9 cellular contexts compared by ENCODE assay signal in genomic region chr7:5643280-5643679, GRCh38. TPM values are rescaled to one million over a fixed set of nuclear protein-coding genes. Genes with fewer than 3 reads are reported as not detected.
A peak's percentile ranks its signal among the peaks of the same experiment; 100 is the strongest.
DNase-seq lines count a peak whose midpoint lies in the region; ATAC-seq and TF ChIP-seq lines count a peak whose summit lies in the region.
"Had no signal": no experiment of that assay in that cellular context is flagged by ENCODE, and none has a peak within 500 bp of the region (broad histone marks: within the 10 kb centered on the region; RNA-seq: fewer than 3 reads in every experiment).

No MANE protein-coding gene starts in this region.

- CTCF ChIA-PET in GM10248 (lab: Yijun Ruan, JAX) = interaction anchor here (1.2 to 2.1 kb wide), 2 partner anchors 22 to 37 kb away, joined by 3 to 10 read pairs; no protein-coding TSS in a partner anchor

- TF ChIP-seq CTCF in RWPE2 (IDR thresholded peaks at IDR 0.05; ENCODE audit: poor library complexity, severe bottlenecking) = no peak
- TF ChIP-seq CTCF in cardiac fibroblast (IDR thresholded peaks at IDR 0.05; ENCODE audit: low read depth, low read length) = no peak
- TF ChIP-seq CTCF in mesothelial cell of epicardium (IDR thresholded peaks at IDR 0.05; ENCODE audit: unreplicated experiment) = no peak
- no peak for TF ChIP-seq CTCF in GM10248 (IDR thresholded peaks at IDR 0.05; ENCODE audit: control extremely low read depth, extremely low read depth, low read depth, missing control alignments)

- DNase-seq in CMK (ENCODE audit: low read depth) = peak; percentile 51
- no peak for DNase-seq in RWPE2 (ENCODE audit: low spot score)
- peak; percentile 27 to 32 for DNase-seq in cardiac fibroblast (ENCODE audit: low read depth in 2 of 2)
- DNase-seq in mesothelial cell of epicardium (ENCODE audit: low spot score in 2 of 2, unreplicated experiment in 2 of 2) = no peak
- no peak for DNase-seq in GM10248 (ENCODE audit: extremely low spot score)
- no peak for DNase-seq in middle frontal gyrus (ENCODE audit: extremely low spot score, low spot score)
- no peak for DNase-seq in activated CD4-positive, CD25-positive, alpha-beta regulatory T cell (lab: John Stamatoyannopoulos, UW)
- DNase-seq: NCI-H774 had no signal

- peaks cover 40% of the 10 kb centered on the region for H3K36me3 Mint-ChIP-seq in mesothelial cell of epicardium

- H3K4me1 Mint-ChIP-seq in mesothelial cell of epicardium = peaks cover 19% of the 10 kb centered on the region

- POLR2A ChIA-PET in GM10248 (lab: Yijun Ruan, JAX) = no interaction called here

- H3K9me3 Mint-ChIP-seq in mesothelial cell of epicardium = peaks cover 3% of the 10 kb centered on the region

- peak; percentile 59 for ATAC-seq in RWPE2 (ENCODE audit: low read depth)
- ATAC-seq in HG03135 (IDR thresholded peaks at IDR 0.05; ENCODE audit: unreplicated experiment) = no peak

- peak overlapping the region; percentile 4 for H3K27ac Mint-ChIP-seq in mesothelial cell of epicardium

- no peaks in the 10 kb centered on the region for H3K27me3 ChIP-seq in RWPE2 (ENCODE audit: insufficient read depth, poor library complexity, severe bottlenecking)

- H3K4me3 Mint-ChIP-seq in mesothelial cell of epicardium = no peak overlapping the region

- H3K9me3 ChIP-seq in RWPE2 (ENCODE audit: severe bottlenecking) = peaks cover 11% of the 10 kb centered on the region

- peaks cover 44% of the 10 kb centered on the region for H3K4me1 ChIP-seq in RWPE2 (ENCODE audit: insufficient read depth, poor library complexity, severe bottlenecking)

- peaks cover 21% of the 10 kb centered on the region for H3K36me3 ChIP-seq in RWPE2 (ENCODE audit: low read depth)

- peak overlapping the region; percentile 97 for H3K27ac ChIP-seq in RWPE2 (ENCODE audit: poor library complexity, severe bottlenecking)

- H3K4me3 ChIP-seq in RWPE2 (ENCODE audit: severe bottlenecking) (no peak overlapping the region), cardiac fibroblast (replicated peaks in 1 of 2; ENCODE audit: low read depth in 2 of 2, low read length in 2 of 2) (no peak overlapping the region)

- H3K27me3 Mint-ChIP-seq in mesothelial cell of epicardium (ENCODE audit: low read depth) = no peaks in the 10 kb centered on the region

RNA-seq across cellular contexts. Expression of gene FSCN1, which starts 50.7 kb away (rescaled TPM):
- 242 to 247 TPM (median 245 TPM) in 3 replicates for total RNA-seq in mesothelial cell of epicardium

Comparison
In these comparisons a context has a peak if more than half of its experiments do, and no peak if none do; other contexts are left out.
1. DNase-seq: peak in CMK (single experiment) and cardiac fibroblast (2 of 2); none in RWPE2 (single experiment), mesothelial cell of epicardium (0 of 2), GM10248 (single experiment), middle frontal gyrus (single experiment) and activated CD4-positive, CD25-positive, alpha-beta regulatory T cell (0 of 4).